Comparison of ENCODE assay signal across 1 cellular context in genomic region chr15:25893621-25894020, GRCh38.
TF ChIP-seq lines count a peak whose summit lies in the region.

No MANE protein-coding gene starts in this region.

TF ChIP-seq in GM23338, 12 proteins besides CTCF, POLR2A, EP300 and RAD21 (continued from another document):
- TF ChIP-seq EZH2phosphoT487 (IDR thresholded peaks at IDR 0.05; ENCODE audit: unreplicated experiment) (no peak), EZH2 (IDR thresholded peaks at IDR 0.05; ENCODE audit: low read depth, unreplicated experiment) (no peak), ZNF462 (CRISPR knock-in tag; IDR thresholded peaks at IDR 0.05) (no peak)
